1 cellular context compared by ENCODE assay signal in the genomic region with DNA sequence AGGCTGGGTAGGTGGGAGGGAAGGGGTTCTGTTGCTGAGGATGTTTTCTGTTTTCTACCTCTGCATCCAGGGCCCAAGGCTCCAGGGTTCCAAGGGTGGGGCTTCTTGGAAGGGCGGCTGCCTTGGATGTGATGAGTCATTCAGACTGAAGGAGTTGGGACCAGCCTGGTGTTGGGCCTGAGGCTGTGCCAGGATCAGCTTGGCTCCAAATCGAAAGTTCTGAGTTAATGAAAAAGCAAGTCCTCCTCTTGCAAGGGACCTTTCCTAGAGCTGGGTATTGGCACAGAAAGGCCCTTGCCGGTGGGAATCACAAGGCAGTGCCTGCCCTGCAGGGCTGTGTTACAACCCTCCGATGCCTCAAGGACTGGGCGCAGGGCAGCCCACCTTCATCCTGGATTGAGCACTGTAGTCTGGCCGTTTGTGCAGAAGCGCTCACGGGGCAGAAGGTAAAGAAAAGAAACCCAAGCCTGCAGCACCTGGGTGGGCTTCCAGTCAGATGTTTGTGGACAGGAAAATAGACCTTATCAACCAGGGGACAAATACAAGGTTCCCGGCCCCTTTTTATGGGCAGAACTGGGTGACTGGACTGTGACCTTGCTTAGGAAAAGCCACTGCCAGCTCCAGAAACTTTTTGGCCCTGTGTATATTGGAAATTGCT.
A peak's percentile ranks its signal among the peaks of the same experiment; 100 is the strongest.
TF ChIP-seq lines count a peak whose summit lies in the region.

No MANE protein-coding gene starts in this region.

TF ChIP-seq in SK-N-SH, 30 proteins besides CTCF, POLR2A, EP300 and RAD21:
- TF ChIP-seq JUND (IDR thresholded peaks at IDR 0.05) (peak; percentile 74), NFIC (IDR thresholded peaks at IDR 0.05; ENCODE audit: borderline replicate concordance) (peak; percentile 64; the same call in 1 of the 2 replicates), TCF12 (IDR thresholded peaks at IDR 0.05) (peak; percentile 28; the same call in 1 of the 2 replicates), FOXM1 (IDR thresholded peaks at IDR 0.05; ENCODE audit: low read depth) (no peak), FOSL2 (IDR thresholded peaks at IDR 0.05; ENCODE audit: borderline replicate concordance, low read depth) (peak; percentile 82; the same call in 1 of the 2 replicates), SMC3 (IDR thresholded peaks at IDR 0.05; ENCODE audit: low read depth, low read length) (no peak)
TF ChIP-seq in SK-N-SH: peak in this region for 4.
